Comparison of ENCODE assay signal across 8 cellular contexts in genomic region chr14:63727736-63728728, GRCh38. TPM values are rescaled to one million over a fixed set of nuclear protein-coding genes. Genes with fewer than 3 reads are reported as not detected.
DNase-seq lines count a peak whose midpoint lies in the region; ATAC-seq, FAIRE-seq and TF ChIP-seq lines count a peak whose summit lies in the region.

A gene with protein sequence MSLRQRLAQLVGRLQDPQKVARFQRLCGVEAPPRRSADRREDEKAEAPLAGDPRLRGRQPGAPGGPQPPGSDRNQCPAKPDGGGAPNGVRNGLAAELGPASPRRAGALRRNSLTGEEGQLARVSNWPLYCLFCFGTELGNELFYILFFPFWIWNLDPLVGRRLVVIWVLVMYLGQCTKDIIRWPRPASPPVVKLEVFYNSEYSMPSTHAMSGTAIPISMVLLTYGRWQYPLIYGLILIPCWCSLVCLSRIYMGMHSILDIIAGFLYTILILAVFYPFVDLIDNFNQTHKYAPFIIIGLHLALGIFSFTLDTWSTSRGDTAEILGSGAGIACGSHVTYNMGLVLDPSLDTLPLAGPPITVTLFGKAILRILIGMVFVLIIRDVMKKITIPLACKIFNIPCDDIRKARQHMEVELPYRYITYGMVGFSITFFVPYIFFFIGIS (minus strand): TSS chr14:63728065. CDS start chr14:63727944, 121 bp downstream.

- H3K56ac ChIP-seq in H1 (replicated peaks; ENCODE audit: insufficient read length, low read depth, low read length) (no peak within 1 kb of the TSS), mesendoderm (ENCODE audit: low read length) (peak within 1 kb of the TSS; percentile 93)

- no peak within 1 kb of the TSS for H4K91ac ChIP-seq in H1 (replicated peaks; ENCODE audit: insufficient read length, low read length)

- H2AFZ ChIP-seq in H1 (ENCODE audit: low read length): peak within 1 kb of the TSS; percentile 97; the same call in 1 of the 2 replicates

- no peaks in the 10 kb centered on the region for H3K9me3 ChIP-seq in H1 (ENCODE audit: insufficient read depth in 2 of 2, low read depth in 1 of 2, low read length in 1 of 2)

- H3K14ac ChIP-seq in H1 (ENCODE audit: insufficient read length): no peak within 1 kb of the TSS

- H3K4me1 ChIP-seq in H1 (replicated peaks in 1 of 4; ENCODE audit: control insufficient read depth in 3 of 4, insufficient read depth in 4 of 4, low read length in 3 of 4) (no peaks in the 10 kb centered on the region), mesendoderm (ENCODE audit: control insufficient read depth, low read depth, low read length) (no peaks in the 10 kb centered on the region)

- no peak within 1 kb of the TSS for H4K5ac ChIP-seq in H1 (ENCODE audit: insufficient read length, low read depth, low read length)
- no peak within 1 kb of the TSS for H4K5ac ChIP-seq in mesendoderm (ENCODE audit: low read length)

- peak within 1 kb of the TSS; percentile 67 for H3K4ac ChIP-seq in H1 (replicated peaks; ENCODE audit: insufficient read length, low read depth, low read length)
- peak within 1 kb of the TSS; percentile 21 for H3K4ac ChIP-seq in mesendoderm (ENCODE audit: low read depth, low read length)

- CTCF ChIA-PET in H1 (lab: Charles Lee; ENCODE audit: partially characterized antibody): interaction anchor here (0.6 to 1.0 kb wide), 2 partner anchors 41 to 43 kb away, joined by 3 read pairs; no protein-coding TSS in a partner anchor

- H2AK5ac ChIP-seq in H1 (ENCODE audit: low read depth, low read length) (no peak within 1 kb of the TSS), mesendoderm (ENCODE audit: low read length) (no peak within 1 kb of the TSS)

- no peaks in the 10 kb centered on the region for H4K20me1 ChIP-seq in H1 (replicated peaks in 1 of 2; ENCODE audit: control insufficient read depth in 1 of 2, insufficient read depth in 2 of 2, low read length in 2 of 2)

- H2BK12ac ChIP-seq in H1 (ENCODE audit: low read depth, low read length): peak within 1 kb of the TSS; percentile 60; the same call in 1 of the 2 replicates

- ATAC-seq in HG03354 (IDR thresholded peaks at IDR 0.05; ENCODE audit: poor library complexity, severe bottlenecking, unreplicated experiment): peak; percentile 83

- DNase-seq in NCI-H82 (lab: John Stamatoyannopoulos, UW): peak; percentile 89
- DNase-seq in activated CD8-positive, alpha-beta memory T cell treated with anti-CD3 and anti-CD28 coated beads for 4 hours (ENCODE audit: low read depth in 2 of 2): peak; percentile 53 to 54
- DNase-seq in H1 (ENCODE audit: low read depth in 1 of 2, low spot score in 2 of 2): peak in 1 of 2 experiments; percentile 78
- peak; percentile 80 for DNase-seq in mesendoderm
- peak; percentile 45 for DNase-seq in stimulated activated CD8-positive, alpha-beta memory T cell treated with anti-CD3 and anti-CD28 coated beads, Interleukin-15, amount 100 ng/mL, for 1 hour (ENCODE audit: low read depth)

- FAIRE-seq in H1 (lab: Jason Lieb, UNC): no peak

- TF ChIP-seq POLR2A in GM19099 (IDR thresholded peaks at IDR 0.05; ENCODE audit: extremely low read depth, insufficient read length, low read depth) (peak; percentile 78), H1 (IDR thresholded peaks at IDR 0.05; ENCODE audit: control extremely low read depth in 1 of 2, low read depth in 2 of 2, low read length in 2 of 2) (peak in 1 of 2 experiments; percentile 72; a peak in 2 of 3 replicates)

- H4K8ac ChIP-seq in H1 (ENCODE audit: extremely low read depth, insufficient read depth, low read length): peak within 1 kb of the TSS; percentile 75; the same call in 1 of the 2 replicates
- H4K8ac ChIP-seq in mesendoderm (ENCODE audit: low read depth, low read length): no peak within 1 kb of the TSS

- H3K27ac ChIP-seq in C4-2B (peak within 1 kb of the TSS; percentile 88), H1 (ENCODE audit: low read depth, low read length) (no peak within 1 kb of the TSS), mesendoderm (ENCODE audit: low read depth, low read length) (peak within 1 kb of the TSS; percentile 35)

- H3K23me2 ChIP-seq in H1 (ENCODE audit: low read depth, low read length): peaks cover 5% of the 10 kb centered on the region; the same call in 1 of the 2 replicates

- H2BK5ac ChIP-seq in H1 (ENCODE audit: low read depth, low read length) (peak within 1 kb of the TSS; percentile 44; the same call in 1 of the 2 replicates), mesendoderm (ENCODE audit: low read length) (no peak within 1 kb of the TSS)

- peak within 1 kb of the TSS; percentile 56 to 83 (median 80) for H3K4me3 ChIP-seq in H1 (ENCODE audit: extremely low read depth in 1 of 4, insufficient read depth in 2 of 4, low read depth in 3 of 4, low read length in 4 of 4)
- H3K4me3 ChIP-seq in mesendoderm (ENCODE audit: low read length): peak within 1 kb of the TSS; percentile 73

- peaks cover 0 to 21% (median 11%) of the 10 kb centered on the region in 4 experiments; a peak in 5 of 7 replicates for H3K27me3 ChIP-seq in H1 (replicated peaks in 1 of 4; ENCODE audit: control insufficient read depth in 3 of 4, extremely low read depth in 1 of 4, insufficient read depth in 3 of 4, low read length in 3 of 4)
- no peaks in the 10 kb centered on the region for H3K27me3 ChIP-seq in mesendoderm (ENCODE audit: insufficient read depth, low read length, poor library complexity)

- H2BK120ac ChIP-seq in H1 (replicated peaks; ENCODE audit: low read depth, low read length) (no peak within 1 kb of the TSS), mesendoderm (ENCODE audit: low read depth, low read length) (no peak within 1 kb of the TSS)

- WGBS in H1 (ENCODE audit: extremely low coverage in 1 of 2, insufficient coverage in 1 of 2, insufficient read length in 1 of 2, insufficient replicate concordance in 2 of 2, low coverage in 1 of 2, low lambda C conversion rate in 2 of 2, missing lambda C conversion rate in 1 of 2), 2 experiments: 5% methylated on average over 46 of the region's 88 CpGs; no CpG with 5 or more reads in 1 of the 2 experiments
- no CpG with 5 or more reads among the region's 88 CpGs for WGBS in mesendoderm (ENCODE audit: extremely low coverage, insufficient coverage, low lambda C conversion rate)

- TF ChIP-seq CTCF in C4-2B (conservative IDR thresholded peaks at IDR 0.05): peak; percentile 49
- TF ChIP-seq CTCF in H1 (IDR thresholded peaks at IDR 0.05; ENCODE audit: control extremely low read depth in 1 of 3, insufficient read depth in 1 of 3, low read depth in 1 of 3, low read length in 3 of 3): peak; percentile 11 to 34 (median 19)

- H3K18ac ChIP-seq in H1 (ENCODE audit: extremely low read depth, low read length) (peak within 1 kb of the TSS; percentile 83; the same call in 1 of the 2 replicates), mesendoderm (ENCODE audit: low read length) (peak within 1 kb of the TSS; percentile 65)

- no peak for TF ChIP-seq EP300 in H1 (IDR thresholded peaks at IDR 0.05; ENCODE audit: borderline replicate concordance in 1 of 2, low read depth in 2 of 2, low read length in 2 of 2)

- H3K79me2 ChIP-seq in H1 (ENCODE audit: control insufficient read depth in 1 of 2, insufficient read depth in 2 of 2, low read length in 2 of 2): no peaks in the 10 kb centered on the region; a peak in 1 of 4 replicates
- H3K79me2 ChIP-seq in mesendoderm (ENCODE audit: control insufficient read depth, insufficient read depth, low read length): no peaks in the 10 kb centered on the region

- peak in 1 of 2 experiments; percentile 26; a peak in 1 of 4 replicates for TF ChIP-seq RAD21 in H1 (IDR thresholded peaks at IDR 0.05 in 1 of 2, conservative IDR thresholded peaks at IDR 0.05 in 1 of 2; ENCODE audit: low read depth in 2 of 2, low read length in 2 of 2)

- H3K36me3 ChIP-seq in H1 (ENCODE audit: control insufficient read depth in 2 of 4, insufficient read depth in 4 of 4, low read length in 3 of 4) (no peaks in the 10 kb centered on the region), mesendoderm (ENCODE audit: control insufficient read depth, insufficient read depth, low read length) (no peaks in the 10 kb centered on the region)

- H3K79me1 ChIP-seq in H1 (ENCODE audit: low read depth, low read length): no peaks in the 10 kb centered on the region
- no peaks in the 10 kb centered on the region for H3K79me1 ChIP-seq in mesendoderm (ENCODE audit: low read length)

- H3K9ac ChIP-seq in H1 (replicated peaks in 1 of 4; ENCODE audit: extremely low read depth in 1 of 4, low read depth in 3 of 4, low read length in 3 of 4) (peak within 1 kb of the TSS in 3 of 4 experiments; percentile 58 to 72 (median 63); a peak in 5 of 7 replicates), mesendoderm (ENCODE audit: low read length) (peak within 1 kb of the TSS; percentile 67)

- H3K23ac ChIP-seq in H1 (ENCODE audit: insufficient read length) (no peak within 1 kb of the TSS), mesendoderm (ENCODE audit: low read length) (no peak within 1 kb of the TSS)

- POLR2A ChIA-PET in H1 (lab: Charles Lee; ENCODE audit: partially characterized antibody): no interaction called here

- H3K4me2 ChIP-seq in H1 (ENCODE audit: insufficient read depth in 1 of 2, low read depth in 2 of 2, low read length in 2 of 2) (peak within 1 kb of the TSS; percentile 72 to 95), mesendoderm (ENCODE audit: low read length) (peak within 1 kb of the TSS; percentile 94)

- H2BK15ac ChIP-seq in H1 (ENCODE audit: low read length) (peak within 1 kb of the TSS; percentile 46; the same call in 1 of the 2 replicates), mesendoderm (replicated peaks; ENCODE audit: low read depth) (no peak within 1 kb of the TSS)

- H2BK20ac ChIP-seq in H1 (ENCODE audit: low read length): no peak within 1 kb of the TSS

TF ChIP-seq in H1, 55 proteins besides CTCF, POLR2A, EP300 and RAD21 (continues in another document):
- TF ChIP-seq SUZ12 (IDR thresholded peaks at IDR 0.05; ENCODE audit: low read length) (no peak), TAF7 (optimal IDR thresholded peaks at IDR 0.05; ENCODE audit: borderline replicate concordance, low read depth, low read length) (no peak), SIX5 (IDR thresholded peaks at IDR 0.05; ENCODE audit: low read depth, low read length) (no peak)
- TF ChIP-seq, protein P1, sequence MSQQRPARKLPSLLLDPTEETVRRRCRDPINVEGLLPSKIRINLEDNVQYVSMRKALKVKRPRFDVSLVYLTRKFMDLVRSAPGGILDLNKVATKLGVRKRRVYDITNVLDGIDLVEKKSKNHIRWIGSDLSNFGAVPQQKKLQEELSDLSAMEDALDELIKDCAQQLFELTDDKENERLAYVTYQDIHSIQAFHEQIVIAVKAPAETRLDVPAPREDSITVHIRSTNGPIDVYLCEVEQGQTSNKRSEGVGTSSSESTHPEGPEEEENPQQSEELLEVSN (IDR thresholded peaks at IDR 0.05): 0 out of 2 replicates have a peak, but pooled peaks have one; percentile 28

RNA-seq across cellular contexts. Expression of the gene that starts here (rescaled TPM):
- total RNA-seq in H1 (2021; fragmentation: NEBNext Ultra II Directional; extraction: Animal tissue kit (Norgen Biotek cat#: 25700)): 6.8 and 8.1 TPM in 2 replicates
- polyA plus RNA-seq in H1 (2011; rRNA removed): 5.1 and 5.7 TPM in 2 replicates
- 4.9 TPM for polyA plus RNA-seq in H1 (2011; cell fraction: cytosol; rRNA removed)
- 2.8 TPM for polyA plus RNA-seq in H1 (2011; cell fraction: nucleus; rRNA removed)
- 3.3 to 5.5 TPM (median 3.6 TPM) in 4 replicates for polyA plus RNA-seq in H1 (2012, experiment 1 of 2)
- polyA plus RNA-seq in H1 (2012, experiment 2 of 2): 0.91 TPM
- polyA plus RNA-seq in H1 (2013, experiment 1 of 2): 13.1 TPM
- polyA plus RNA-seq in H1 (2013, experiment 2 of 2): 13.8 TPM
- polyA minus RNA-seq in H1 (2011; rRNA and poly(A)+ RNA removed): 3.6 and 4.8 TPM in 2 replicates
- 3.0 TPM for polyA minus RNA-seq in H1 (2011; cell fraction: cytosol; rRNA and poly(A)+ RNA removed)
- 3.6 TPM for polyA minus RNA-seq in H1 (2011; cell fraction: nucleus; rRNA and poly(A)+ RNA removed)
- polyA plus RNA-seq in mesendoderm (2013, experiment 1 of 2): 5.6 TPM
- polyA plus RNA-seq in mesendoderm (2013, experiment 2 of 2): 6.3 TPM
